ENCODE assay signal across 18 cellular contexts in genomic region chr12:43896496-43896895, GRCh38.
DNase-seq lines count a peak whose midpoint lies in the region; ATAC-seq, FAIRE-seq and TF ChIP-seq lines count a peak whose summit lies in the region.
"Had no signal": no experiment of that assay in that cellular context is flagged by ENCODE, and none has a peak within 500 bp of the region (broad histone marks: within the 10 kb centered on the region; RNA-seq: fewer than 3 reads in every experiment).

No MANE protein-coding gene starts in this region.

- H3K4me3 ChIP-seq in BE2C (ENCODE audit: low read depth, low read length) = no peak overlapping the region
- H3K4me3 ChIP-seq: A549, SJSA1 had no signal

- no peaks in the 10 kb centered on the region for H3K4me1 ChIP-seq in BE2C
- H3K4me1 ChIP-seq: A549, SJSA1 had no signal

- H3K36me3 ChIP-seq in BE2C = no peaks in the 10 kb centered on the region
- H3K36me3 ChIP-seq: SJSA1 had no signal

- ATAC-seq in GM21786 (IDR thresholded peaks at IDR 0.05; ENCODE audit: unreplicated experiment) = no peak
- ATAC-seq: A549, HCT116 had no signal

- DNase-seq in COLO829 (ENCODE audit: low spot score) = peak; percentile 26
- DNase-seq in RCC 7860 (ENCODE audit: low spot score) = peak; percentile 54
- DNase-seq in fibroblast of peridontal ligament (ENCODE audit: extremely low read depth) = peak; percentile 44
- DNase-seq in non-pigmented ciliary epithelial cell (ENCODE audit: low read depth) = peak; percentile 8
- no peak for DNase-seq in BE2C
- no peak for DNase-seq in epidermal melanocyte (ENCODE audit: insufficient read length, low spot score)
- DNase-seq: Calu3, DMS79, KBM-7, NCI-H1048, NCI-H1436 treated with DMSO at 0.1 percent for 48 hours, NCI-H2029 treated with DMSO at 0.1 percent for 48 hours, NCI-H510A, NCI-H774 had no signal

- FAIRE-seq in RCC 7860 (lab: Jason Lieb, UNC) = peak; percentile 74
- FAIRE-seq: A549 had no signal

- no peaks in the 10 kb centered on the region for H3K27me3 ChIP-seq in BE2C
- H3K27me3 ChIP-seq: SJSA1 had no signal

- TF ChIP-seq CTCF in BE2C (IDR thresholded peaks at IDR 0.05; ENCODE audit: low read depth, low read length) = no peak

- no peaks in the 10 kb centered on the region for H3K9me3 ChIP-seq in BE2C
- H3K9me3 ChIP-seq: A549, SJSA1 had no signal

Comparison
In these comparisons a context has a peak if more than half of its experiments do, and no peak if none do; other contexts are left out.
1. DNase-seq: peak in COLO829 (single experiment), RCC 7860 (single experiment), fibroblast of peridontal ligament (single experiment) and non-pigmented ciliary epithelial cell (single experiment); none in BE2C (single experiment) and epidermal melanocyte (single experiment).